In genomic region chr4:3788366-3788660, GRCh38 we compare ENCODE assay signal across 36 cellular contexts. TPM values are rescaled to one million over a fixed set of nuclear protein-coding genes. Genes with fewer than 3 reads are reported as not detected.
"Had no signal": no experiment of that assay in that cellular context is flagged by ENCODE, and none has a peak within 500 bp of the region (broad histone marks: within the 10 kb centered on the region; RNA-seq: fewer than 3 reads in every experiment).

No MANE protein-coding gene starts in this region.

- H3K27ac Mint-ChIP-seq: activated CD4-positive, alpha-beta memory T cell treated with anti-CD3 and anti-CD28 coated beads for 36 hours; activated CD4-positive, alpha-beta T cell treated with anti-CD3 and anti-CD28 coated beads for 36 hours; activated CD4-positive, alpha-beta T cell treated with anti-CD3 and anti-CD28 coated beads, Interleukin-2, amount 10 ng/mL, durations not matched to agents 24 days and 14 days; activated CD8-positive, alpha-beta memory T cell treated with anti-CD3 and anti-CD28 coated beads, Interleukin-2, amount 10 ng/mL, durations not matched to agents 7 days and 5 days; activated CD8-positive, alpha-beta T cell treated with anti-CD3 and anti-CD28 coated beads, Interleukin-2, amount 10 ng/mL, durations not matched to agents 7 days and 5 days; activated naive CD4-positive, alpha-beta T cell treated with anti-CD3 and anti-CD28 coated beads, Interleukin-2, amount 10 ng/mL, durations not matched to agents 7 days and 5 days; activated naive CD8-positive, alpha-beta T cell; activated T-helper 1 cell treated with anti-CD3 and anti-CD28 coated beads, Interleukin-12 subunit alpha, Interleukin-12 subunit beta, Interleukin-2, Interleukin-4 antibody, amounts not matched to agents 30 ng/mL and 10 ng/mL and 1 ng/mL, durations not matched to agents 14 hours and 24 hours and 36 hours; activated T-helper 2 cell treated with anti-CD3 and anti-CD28 coated beads, Interferon-gamma antibody, Interleukin-2, Interleukin-4, amounts not matched to agents 10 μg/mL and 5 μg/mL and 100 μg/mL, durations not matched to agents 14 hours and 24 hours and 36 hours; dendritic cell treated with granulocyte-macrophage colony-stimulating factor and Interleukin-4, amounts not matched to agents 40 ng/mL and 50 ng/mL, for 4 days; endodermal cell; T-helper 17 cell; T-helper 2 cell treated with Interferon-gamma antibody and Interleukin-4, amounts not matched to agents 5 μg/mL and 100 μg/mL, for 36 hours had no signal

- H3K36me3 ChIP-seq: brain microvascular endothelial cell had no signal

- H3K27me3 Mint-ChIP-seq: activated CD4-positive, alpha-beta T cell treated with anti-CD3 and anti-CD28 coated beads, Interleukin-2, amount 10 ng/mL, durations not matched to agents 24 days and 14 days; activated CD8-positive, alpha-beta memory T cell treated with anti-CD3 and anti-CD28 coated beads, Interleukin-2, amount 10 ng/mL, durations not matched to agents 7 days and 5 days had no signal

- FAIRE-seq: astrocyte, bronchial epithelial cell, frontal cortex had no signal

- H3K4me1 Mint-ChIP-seq: activated CD4-positive, alpha-beta T cell treated with anti-CD3 and anti-CD28 coated beads for 36 hours; activated CD4-positive, alpha-beta T cell treated with anti-CD3 and anti-CD28 coated beads, Interleukin-2, amount 10 ng/mL, durations not matched to agents 24 days and 14 days; activated CD8-positive, alpha-beta memory T cell treated with anti-CD3 and anti-CD28 coated beads, Interleukin-2, amount 10 ng/mL, durations not matched to agents 7 days and 5 days; activated naive CD4-positive, alpha-beta T cell treated with anti-CD3 and anti-CD28 coated beads, Interleukin-2, amount 10 ng/mL, durations not matched to agents 7 days and 5 days; central memory CD8-positive, alpha-beta T cell; endodermal cell; T-helper 17 cell had no signal

- ATAC-seq: activated CD4-positive, alpha-beta T cell treated with anti-CD3 and anti-CD28 coated beads for 36 hours; activated CD8-positive, alpha-beta memory T cell treated with anti-CD3 and anti-CD28 coated beads, Interleukin-2, amount 10 ng/mL, durations not matched to agents 7 days and 5 days; activated CD8-positive, alpha-beta T cell treated with anti-CD3 and anti-CD28 coated beads, Interleukin-2, amount 10 ng/mL, durations not matched to agents 7 days and 5 days; esophagus mucosa; T-helper 17 cell had no signal

- H3K27ac ChIP-seq: brain microvascular endothelial cell, coronary artery, dorsolateral prefrontal cortex had no signal

- H3K4me3 ChIP-seq: coronary artery, dorsolateral prefrontal cortex had no signal

- H3K9me3 Mint-ChIP-seq: activated CD4-positive, alpha-beta memory T cell treated with anti-CD3 and anti-CD28 coated beads for 36 hours; activated CD4-positive, alpha-beta T cell treated with anti-CD3 and anti-CD28 coated beads, Interleukin-2, amount 10 ng/mL, durations not matched to agents 24 days and 14 days; activated naive CD4-positive, alpha-beta T cell treated with anti-CD3 and anti-CD28 coated beads, Interleukin-2, amount 10 ng/mL, durations not matched to agents 7 days and 5 days; activated T-helper 1 cell treated with anti-CD3 and anti-CD28 coated beads, Interleukin-12 subunit alpha, Interleukin-12 subunit beta, Interleukin-2, Interleukin-4 antibody, amounts not matched to agents 30 ng/mL and 10 ng/mL and 1 ng/mL, durations not matched to agents 14 hours and 24 hours and 36 hours; activated T-helper 2 cell treated with anti-CD3 and anti-CD28 coated beads, Interferon-gamma antibody, Interleukin-2, Interleukin-4, amounts not matched to agents 10 μg/mL and 5 μg/mL and 100 μg/mL, durations not matched to agents 14 hours and 24 hours and 36 hours; central memory CD8-positive, alpha-beta T cell; dendritic cell treated with granulocyte-macrophage colony-stimulating factor and Interleukin-4, amounts not matched to agents 40 ng/mL and 50 ng/mL, for 4 days; endodermal cell; T-helper 2 cell treated with Interferon-gamma antibody and Interleukin-4, amounts not matched to agents 5 μg/mL and 100 μg/mL, for 36 hours had no signal

- H3K4me3 Mint-ChIP-seq: activated CD4-positive, alpha-beta memory T cell treated with anti-CD3 and anti-CD28 coated beads for 36 hours; activated CD4-positive, alpha-beta T cell treated with anti-CD3 and anti-CD28 coated beads for 36 hours; activated CD4-positive, alpha-beta T cell treated with anti-CD3 and anti-CD28 coated beads, Interleukin-2, amount 10 ng/mL, durations not matched to agents 24 days and 14 days; activated CD8-positive, alpha-beta memory T cell treated with anti-CD3 and anti-CD28 coated beads, Interleukin-2, amount 10 ng/mL, durations not matched to agents 7 days and 5 days; activated CD8-positive, alpha-beta T cell treated with anti-CD3 and anti-CD28 coated beads, Interleukin-2, amount 10 ng/mL, durations not matched to agents 7 days and 5 days; activated naive CD4-positive, alpha-beta T cell treated with anti-CD3 and anti-CD28 coated beads, Interleukin-2, amount 10 ng/mL, durations not matched to agents 7 days and 5 days; activated naive CD8-positive, alpha-beta T cell; activated T-helper 1 cell treated with anti-CD3 and anti-CD28 coated beads, Interleukin-12 subunit alpha, Interleukin-12 subunit beta, Interleukin-2, Interleukin-4 antibody, amounts not matched to agents 30 ng/mL and 10 ng/mL and 1 ng/mL, durations not matched to agents 14 hours and 24 hours and 36 hours; central memory CD8-positive, alpha-beta T cell; dendritic cell treated with granulocyte-macrophage colony-stimulating factor and Interleukin-4, amounts not matched to agents 40 ng/mL and 50 ng/mL, for 4 days; endodermal cell; T-helper 17 cell; T-helper 2 cell treated with Interferon-gamma antibody and Interleukin-4, amounts not matched to agents 5 μg/mL and 100 μg/mL, for 36 hours had no signal

- DNase-seq: activated CD4-positive, alpha-beta memory T cell treated with anti-CD3 and anti-CD28 coated beads for 36 hours; activated CD4-positive, alpha-beta T cell treated with anti-CD3 and anti-CD28 coated beads for 36 hours; activated CD4-positive, alpha-beta T cell treated with anti-CD3 and anti-CD28 coated beads, Interleukin-2, amount 10 ng/mL, durations not matched to agents 24 days and 14 days; activated CD4-positive, CD25-positive, alpha-beta regulatory T cell; activated CD4-positive, CD25-positive, alpha-beta regulatory T cell treated with anti-CD3 and anti-CD28 coated beads, Interleukin-2, amount 50 U/mL, for 72 hours; activated CD8-positive, alpha-beta memory T cell treated with anti-CD3 and anti-CD28 coated beads, Interleukin-2, amount 10 ng/mL, durations not matched to agents 7 days and 5 days; activated CD8-positive, alpha-beta memory T cell treated with anti-CD3 and anti-CD28 coated beads, Interleukin-2, amount 50 U/mL, for 4 hours; activated CD8-positive, alpha-beta T cell treated with anti-CD3 and anti-CD28 coated beads, Interleukin-2, amount 10 ng/mL, durations not matched to agents 7 days and 5 days; activated effector memory CD4-positive, alpha-beta T cell treated with anti-CD3 and anti-CD28 coated beads, Interleukin-2, amount 50 U/mL, for 16 hours; activated naive CD4-positive, alpha-beta T cell treated with anti-CD3 and anti-CD28 coated beads, Interleukin-2, amount 10 ng/mL, durations not matched to agents 7 days and 5 days; activated T-cell treated with anti-CD3 and anti-CD28 coated beads, Interleukin-2, amount 50 U/mL, for 1 hour; activated T-cell treated with anti-CD3 and anti-CD28 coated beads, Interleukin-2, amount 50 U/mL, for 48 hours; amniotic stem cell; anterior cingulate cortex; brain microvascular endothelial cell; dorsolateral prefrontal cortex; effector memory CD4-positive, alpha-beta T cell; endodermal cell; foreskin fibroblast; head of caudate nucleus; T-helper 1 cell; T-helper 17 cell; T1000 had no signal

- H3K27me3 ChIP-seq: brain microvascular endothelial cell had no signal

- H3K36me3 Mint-ChIP-seq: activated CD4-positive, alpha-beta memory T cell treated with anti-CD3 and anti-CD28 coated beads for 36 hours; activated CD8-positive, alpha-beta memory T cell treated with anti-CD3 and anti-CD28 coated beads, Interleukin-2, amount 10 ng/mL, durations not matched to agents 7 days and 5 days; activated naive CD4-positive, alpha-beta T cell treated with anti-CD3 and anti-CD28 coated beads, Interleukin-2, amount 10 ng/mL, durations not matched to agents 7 days and 5 days; activated naive CD8-positive, alpha-beta T cell had no signal

RNA-seq across cellular contexts. Expression of gene ADRA2C, which starts 22.1 kb away (rescaled TPM):
- total RNA-seq: activated CD4-positive, alpha-beta memory T cell treated with anti-CD3 and anti-CD28 coated beads for 36 hours; activated CD4-positive, alpha-beta T cell treated with anti-CD3 and anti-CD28 coated beads for 36 hours; activated CD4-positive, alpha-beta T cell treated with anti-CD3 and anti-CD28 coated beads, Interleukin-2, amount 10 ng/mL, durations not matched to agents 24 days and 14 days; activated CD8-positive, alpha-beta memory T cell treated with anti-CD3 and anti-CD28 coated beads for 36 hours; activated CD8-positive, alpha-beta memory T cell treated with anti-CD3 and anti-CD28 coated beads, Interleukin-2, amount 10 ng/mL, durations not matched to agents 7 days and 5 days; activated CD8-positive, alpha-beta T cell treated with anti-CD3 and anti-CD28 coated beads, Interleukin-2, amount 10 ng/mL, durations not matched to agents 7 days and 5 days; activated T-helper 1 cell treated with anti-CD3 and anti-CD28 coated beads, Interleukin-12 subunit alpha, Interleukin-12 subunit beta, Interleukin-2, Interleukin-4 antibody, amounts not matched to agents 30 ng/mL and 10 ng/mL and 1 ng/mL, durations not matched to agents 14 hours and 24 hours and 36 hours; activated T-helper 2 cell treated with anti-CD3 and anti-CD28 coated beads, Interferon-gamma antibody, Interleukin-2, Interleukin-4, amounts not matched to agents 10 μg/mL and 5 μg/mL and 100 μg/mL, durations not matched to agents 14 hours and 24 hours and 36 hours; epithelial cell of proximal tubule; T-helper 17 cell had no signal
